ENCODE assay signal across 19 cellular contexts in the genomic region with DNA sequence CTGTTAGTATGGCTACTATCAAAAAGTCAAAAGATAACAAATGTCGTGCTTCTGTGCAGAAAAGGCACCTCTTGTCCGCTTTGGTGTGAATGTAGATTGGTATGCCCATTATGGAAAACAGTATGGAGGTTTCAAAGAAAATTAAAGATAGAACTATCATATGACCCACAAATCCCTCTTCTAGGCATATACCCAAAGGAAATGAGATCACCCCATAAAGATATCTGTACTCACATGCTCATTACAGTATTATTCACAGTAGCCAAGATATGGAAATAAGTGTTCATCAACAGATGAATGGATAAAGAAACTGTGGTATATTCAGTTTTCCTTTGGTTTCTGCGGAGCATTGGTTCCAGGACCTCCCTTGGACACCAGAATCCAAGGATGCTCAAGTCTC.
"Had no signal": no experiment of that assay in that cellular context is flagged by ENCODE, and none has a peak within 500 bp of the region (broad histone marks: within the 10 kb centered on the region; RNA-seq: fewer than 3 reads in every experiment).

No MANE protein-coding gene starts in this region.

- H3K4me1 Mint-ChIP-seq: naive B cell had no signal

- H3K4me3 Mint-ChIP-seq: mesothelial cell of epicardium, naive B cell had no signal

- H3K9me3 ChIP-seq: esophagus muscularis mucosa, left lung, lower lobe of right lung, mucosa of descending colon had no signal

- H3K4me1 ChIP-seq: foreskin keratinocyte, left lung, lower lobe of right lung had no signal

- H3K36me3 ChIP-seq: esophagus muscularis mucosa, heart right ventricle, left lung, lower lobe of right lung had no signal

- H3K4me3 ChIP-seq: coronary artery, dorsolateral prefrontal cortex, esophagus muscularis mucosa, heart right ventricle, left lung, lower lobe of right lung, mucosa of descending colon had no signal

- H3K27ac Mint-ChIP-seq: mesothelial cell of epicardium, naive B cell had no signal

- H3K27me3 ChIP-seq: esophagus muscularis mucosa, foreskin keratinocyte, left lung had no signal

- ATAC-seq: foreskin keratinocyte, heart right ventricle, left cardiac atrium, left lung, left ventricle myocardium superior, lower lobe of right lung, mucosa of descending colon had no signal

- DNase-seq: dermis blood vessel endothelial cell; dorsolateral prefrontal cortex; effector CD4-positive, alpha-beta T cell; effector memory CD4-positive, alpha-beta T cell; foreskin keratinocyte; glutamatergic neuron; head of caudate nucleus; heart right ventricle; hippocampal formation; left cardiac atrium; left lung; left ventricle myocardium superior; lower lobe of right lung; mesenchymal stem cell; mucosa of descending colon; naive B cell had no signal

- H3K27ac ChIP-seq: coronary artery, dorsolateral prefrontal cortex, esophagus muscularis mucosa, foreskin keratinocyte, heart right ventricle, left lung, lower lobe of right lung had no signal

- H3K36me3 Mint-ChIP-seq: naive B cell had no signal
